Comparison of ENCODE assay signal across 8 cellular contexts in genomic region chr20:25310268-25310920, GRCh38.
DNase-seq lines count a peak whose midpoint lies in the region; ATAC-seq, FAIRE-seq and TF ChIP-seq lines count a peak whose summit lies in the region.

No MANE protein-coding gene starts in this region.

- ATAC-seq in GM19025 (IDR thresholded peaks at IDR 0.05; ENCODE audit: low read depth, unreplicated experiment): peak; percentile 85
- peak; percentile 93 for ATAC-seq in HG03159 (IDR thresholded peaks at IDR 0.05; ENCODE audit: unreplicated experiment)
- peak; percentile 91 to 94 for ATAC-seq in activated T-cell treated with anti-CD3 and anti-CD28 coated beads, Interleukin-2, amount 50 U/mL, for 72 hours (replicated peaks in 1 of 2)
- peak; percentile 90 for ATAC-seq in foreskin keratinocyte
- ATAC-seq in pancreas: peak; percentile 73 to 92 (median 85)

- FAIRE-seq in pancreas (lab: Jason Lieb, UNC): no peak

- H3K27me3 Mint-ChIP-seq in activated T-cell treated with anti-CD3 and anti-CD28 coated beads, Interleukin-2, amount 50 U/mL, for 72 hours (ENCODE audit: low read depth): no peaks in the 10 kb centered on the region

- no peaks in the 10 kb centered on the region for H3K27me3 ChIP-seq in foreskin keratinocyte
- no peaks in the 10 kb centered on the region for H3K27me3 ChIP-seq in pancreas
- H3K27me3 ChIP-seq in uterus: no peaks in the 10 kb centered on the region

- peaks cover 54% of the 10 kb centered on the region for H3K4me1 Mint-ChIP-seq in activated T-cell treated with anti-CD3 and anti-CD28 coated beads, Interleukin-2, amount 50 U/mL, for 72 hours (ENCODE audit: low read depth)

- no peak overlapping the region for H3K27ac ChIP-seq in foreskin keratinocyte
- H3K27ac ChIP-seq in pancreas: peak overlapping the region in 2 of 4 donors; percentile 47 to 52
- peak overlapping the region; percentile 80 to 89 for H3K27ac ChIP-seq in uterus

- H3K9me3 ChIP-seq in pancreas (no peaks in the 10 kb centered on the region), uterus (no peaks in the 10 kb centered on the region)

- H3K27ac Mint-ChIP-seq in activated T-cell treated with anti-CD3 and anti-CD28 coated beads, Interleukin-2, amount 50 U/mL, for 72 hours: peak overlapping the region; percentile 80

- intact Hi-C loops in pancreas (cut with DNase I) (loop anchor here in 1 of 3 donors (10.0 kb wide), 1 partner anchor 96 kb away; no protein-coding TSS in a partner anchor), uterus (cut with DNase I; ENCODE audit: low total_unique reads) (no loop called here)

- H3K4me3 Mint-ChIP-seq in activated T-cell treated with anti-CD3 and anti-CD28 coated beads, Interleukin-2, amount 50 U/mL, for 72 hours: peak overlapping the region; percentile 72 to 77

- peaks cover 9% of the 10 kb centered on the region for H3K4me1 ChIP-seq in foreskin keratinocyte
- peaks cover 0 to 9% (median 0%) of the 10 kb centered on the region in 3 donors for H3K4me1 ChIP-seq in pancreas
- H3K4me1 ChIP-seq in uterus: peaks cover 0 to 6% of the 10 kb centered on the region in 2 donors

- H3K36me3 Mint-ChIP-seq in activated T-cell treated with anti-CD3 and anti-CD28 coated beads, Interleukin-2, amount 50 U/mL, for 72 hours (ENCODE audit: insufficient read depth in 2 of 2): peaks cover 0 to 2% of the 10 kb centered on the region in 2 donors

- TF ChIP-seq CTCF in foreskin keratinocyte (conservative IDR thresholded peaks at IDR 0.05) (peak; percentile 71), pancreas (IDR thresholded peaks at IDR 0.05) (no peak), uterus (IDR thresholded peaks at IDR 0.05) (peak; percentile 36 to 62 (median 49))

- no peak overlapping the region for H3K4me3 ChIP-seq in pancreas
- H3K4me3 ChIP-seq in uterus: no peak overlapping the region

- no peaks in the 10 kb centered on the region for H3K9me3 Mint-ChIP-seq in activated T-cell treated with anti-CD3 and anti-CD28 coated beads, Interleukin-2, amount 50 U/mL, for 72 hours

- WGBS in pancreas, 2 donors: 66 to 67% methylated on average over 6 of the region's 6 CpGs

- DNase-seq in CD1c-positive myeloid dendritic cell (ENCODE audit: extremely low spot score) (peak; percentile 88), NCI-H774 (lab: John Stamatoyannopoulos, UW) (peak; percentile 28), foreskin keratinocyte (peak; percentile 54 to 80), pancreas (peak in 3 of 6 donors; percentile 40 to 59 (median 53)), uterus (peak; percentile 54 to 75)
- DNase-seq in activated T-cell treated with anti-CD3 and anti-CD28 coated beads, Interleukin-2, amount 50 U/mL, for 72 hours: peak; percentile 58 to 68

- H3K36me3 ChIP-seq in pancreas: peaks cover 0 to 19% (median 2%) of the 10 kb centered on the region in 3 donors
- H3K36me3 ChIP-seq in uterus: no peaks in the 10 kb centered on the region

- no peak for TF ChIP-seq POLR2A in uterus (IDR thresholded peaks at IDR 0.05)

Comparison
In these comparisons a context has a peak if more than half of its experiments do, and no peak if none do; other contexts are left out.
1. CTCF ChIP-seq: peak in foreskin keratinocyte (single experiment) and uterus (4 of 4); none in pancreas (0 of 4).
2. Peak in every context shown above with its lines, with median percentiles within 50 percentile points of each other: ATAC-seq.